Comparison of ENCODE assay signal across 13 cellular contexts in the genomic region with DNA sequence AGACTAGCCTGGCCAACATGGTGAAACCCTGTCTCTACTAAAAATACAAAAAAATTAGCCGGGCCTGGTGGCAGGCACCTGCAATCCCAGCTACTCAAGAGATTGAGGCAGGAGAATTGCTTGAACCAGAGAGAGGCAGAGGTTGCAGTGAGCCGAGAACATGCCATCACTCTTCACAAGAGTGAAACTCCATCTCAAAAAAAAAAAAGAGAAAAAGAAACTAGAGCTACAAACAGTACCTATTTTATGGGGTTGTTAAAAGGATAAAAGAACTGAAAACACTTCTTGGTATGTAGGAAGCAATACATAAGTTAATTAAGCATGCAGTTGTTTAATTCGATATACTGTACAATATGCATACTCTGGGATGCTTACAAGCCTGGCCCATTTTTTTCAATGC.
A peak's percentile ranks its signal among the peaks of the same experiment; 100 is the strongest.
DNase-seq lines count a peak whose midpoint lies in the region; ATAC-seq and TF ChIP-seq lines count a peak whose summit lies in the region.
"Had no signal": no experiment of that assay in that cellular context is flagged by ENCODE, and none has a peak within 500 bp of the region (broad histone marks: within the 10 kb centered on the region; RNA-seq: fewer than 3 reads in every experiment).

No MANE protein-coding gene starts in this region.

- H3K36me3 ChIP-seq in suprapubic skin: no peaks in the 10 kb centered on the region
- H3K36me3 ChIP-seq in trophoblast cell (ENCODE audit: control insufficient read depth in 1 of 2, insufficient read depth in 2 of 2, low read length in 2 of 2): no peaks in the 10 kb centered on the region

- no peak overlapping the region for H3K27ac ChIP-seq in suprapubic skin
- no peak overlapping the region for H3K27ac ChIP-seq in trophoblast cell (ENCODE audit: low read depth, low read length)
- H3K27ac ChIP-seq: HL-60, SJCRH30 had no signal

- H3K27me3 ChIP-seq in suprapubic skin (no peaks in the 10 kb centered on the region), trophoblast cell (ENCODE audit: insufficient read depth, low read length) (no peaks in the 10 kb centered on the region)
- H3K27me3 ChIP-seq: SJCRH30 had no signal

- H3K27ac Mint-ChIP-seq in HFFc6: no peak overlapping the region
- H3K27ac Mint-ChIP-seq: T-helper 17 cell had no signal

- H3K36me3 Mint-ChIP-seq in HFFc6 (ENCODE audit: low read depth): no peaks in the 10 kb centered on the region

- no peaks in the 10 kb centered on the region for H3K27me3 Mint-ChIP-seq in HFFc6 (ENCODE audit: insufficient read depth)
- H3K27me3 Mint-ChIP-seq: T-helper 17 cell had no signal

- no peak overlapping the region for H2BK5ac ChIP-seq in trophoblast cell (ENCODE audit: low read depth, low read length, poor library complexity)

- H2AK5ac ChIP-seq in trophoblast cell (ENCODE audit: low read length): no peak overlapping the region

- H3K23ac ChIP-seq in trophoblast cell (ENCODE audit: low read length): no peak overlapping the region

- H3K4me1 Mint-ChIP-seq in HFFc6 (ENCODE audit: low read depth): no peaks in the 10 kb centered on the region
- H3K4me1 Mint-ChIP-seq: T-helper 17 cell had no signal

- H4K91ac ChIP-seq in trophoblast cell (ENCODE audit: low read depth, low read length): no peak overlapping the region

- no peaks in the 10 kb centered on the region for H3K79me2 ChIP-seq in trophoblast cell (ENCODE audit: control insufficient read depth, insufficient read depth, low read length, poor library complexity)

- H2BK12ac ChIP-seq in trophoblast cell (ENCODE audit: low read length): no peak overlapping the region

- no peaks in the 10 kb centered on the region for H3K9me3 ChIP-seq in suprapubic skin
- H3K9me3 ChIP-seq in trophoblast cell (ENCODE audit: insufficient read depth, low read depth, low read length): peaks cover 2% of the 10 kb centered on the region
- H3K9me3 ChIP-seq: SJCRH30 had no signal

- no peak overlapping the region for H3K18ac ChIP-seq in trophoblast cell (ENCODE audit: low read length)

- DNase-seq in suprapubic skin (ENCODE audit: low spot score in 2 of 2): no peak
- no peak for DNase-seq in GF-D8 (lab: John Stamatoyannopoulos, UW)
- no peak for DNase-seq in trophoblast cell
- DNase-seq in HFFc6: no peak
- DNase-seq: EL, NCI-H187, RPMI8226, SJCRH30, T-helper 17 cell had no signal

- peak; percentile 50 for ATAC-seq in GM18909 (IDR thresholded peaks at IDR 0.05; ENCODE audit: poor library complexity, unreplicated experiment)
- ATAC-seq in GM21576 (IDR thresholded peaks at IDR 0.05; ENCODE audit: unreplicated experiment): peak; percentile 57
- ATAC-seq in HG03175 (IDR thresholded peaks at IDR 0.05; ENCODE audit: unreplicated experiment): peak; percentile 49
- ATAC-seq: T-helper 17 cell had no signal

- H3K4me3 Mint-ChIP-seq in HFFc6: no peak overlapping the region
- H3K4me3 Mint-ChIP-seq: T-helper 17 cell had no signal

- no peak overlapping the region for H4K12ac ChIP-seq in trophoblast cell (ENCODE audit: low read depth, low read length)

- H3K9me3 Mint-ChIP-seq in HFFc6: peaks cover 23% of the 10 kb centered on the region

- no peaks in the 10 kb centered on the region for H3K79me1 ChIP-seq in trophoblast cell (ENCODE audit: low read length)

- no peak overlapping the region for H3K4me2 ChIP-seq in trophoblast cell (ENCODE audit: low read length)

- H3K4me3 ChIP-seq in suprapubic skin (no peak overlapping the region), trophoblast cell (ENCODE audit: low read depth, low read length) (no peak overlapping the region)
- H3K4me3 ChIP-seq: SJCRH30 had no signal

- no peaks in the 10 kb centered on the region for H3K4me1 ChIP-seq in suprapubic skin
- no peaks in the 10 kb centered on the region for H3K4me1 ChIP-seq in trophoblast cell (ENCODE audit: control insufficient read depth in 1 of 2, insufficient read depth in 2 of 2, low read length in 2 of 2)
- H3K4me1 ChIP-seq: SJCRH30 had no signal

- H4K8ac ChIP-seq in trophoblast cell (ENCODE audit: low read depth, low read length): no peak overlapping the region

- TF ChIP-seq POLR2A in suprapubic skin (IDR thresholded peaks at IDR 0.05): no peak

- H3K9ac ChIP-seq in trophoblast cell (ENCODE audit: low read length): no peak overlapping the region

- H2BK120ac ChIP-seq in trophoblast cell (ENCODE audit: insufficient read depth, low read length, poor library complexity): no peak overlapping the region

- no peak for TF ChIP-seq CTCF in suprapubic skin (IDR thresholded peaks at IDR 0.05)
- TF ChIP-seq CTCF in HFFc6 (IDR thresholded peaks at IDR 0.05): no peak

- no peak for TF ChIP-seq EP300 in suprapubic skin (IDR thresholded peaks at IDR 0.05)

- no peak overlapping the region for H3K14ac ChIP-seq in trophoblast cell (ENCODE audit: low read length)

- 91% methylated on average over 3 of the region's 3 CpGs for WGBS in suprapubic skin
- WGBS in trophoblast cell (ENCODE audit: extremely low coverage, insufficient coverage, insufficient read length): no CpG with 5 or more reads among the region's 3 CpGs

- H2AFZ ChIP-seq in trophoblast cell (ENCODE audit: insufficient read depth, low read length, poor library complexity): no peak overlapping the region

- H3K4ac ChIP-seq in trophoblast cell (ENCODE audit: low read depth, low read length): no peak overlapping the region
